Comparison of ENCODE assay signal across 9 cellular contexts in genomic region chr22:50293441-50294318, GRCh38. TPM values are rescaled to one million over a fixed set of nuclear protein-coding genes. Genes with fewer than 3 reads are reported as not detected.
A peak's percentile ranks its signal among the peaks of the same experiment; 100 is the strongest.
DNase-seq lines count a peak whose midpoint lies in the region; ATAC-seq, FAIRE-seq and TF ChIP-seq lines count a peak whose summit lies in the region.
"Had no signal": no experiment of that assay in that cellular context is flagged by ENCODE, and none has a peak within 500 bp of the region (broad histone marks: within the 10 kb centered on the region; RNA-seq: fewer than 3 reads in every experiment).

No MANE protein-coding gene starts in this region.

- POLR2A ChIA-PET in HepG2 (lab: Yijun Ruan, JAX): interaction anchor here (0.7 to 4.8 kb wide), 25 partner anchors 11 to 353 kb away, joined by 3 to 126 read pairs (median 6); partner anchors contain the start of genes CHKB, DENND6B, HDAC10 and MAPK12

- no peak overlapping the region for H3K4me3 Mint-ChIP-seq in type B pancreatic cell

- BruUV-seq in HepG2 (replicated peaks; lab: Mats Ljungman, UMichigan): no TSS peak

- H3K27ac ChIP-seq in colonic mucosa (peak overlapping the region; percentile 87), HepG2 (ENCODE audit: extremely low read length, insufficient read depth, low read length) (peak overlapping the region; percentile 94)

- H3K4me3 ChIP-seq in colonic mucosa: peak overlapping the region; percentile 21
- peak overlapping the region; percentile 44 to 74 (median 73); a peak in 5 of 6 replicates for H3K4me3 ChIP-seq in HepG2 (replicated peaks in 1 of 3; ENCODE audit: insufficient read depth in 1 of 3, low read depth in 2 of 3, low read length in 3 of 3)

- peak; percentile 62 for TF ChIP-seq RAD21 in HepG2 (CRISPR knock-in tag; IDR thresholded peaks at IDR 0.05)

- TF ChIP-seq CTCF in colonic mucosa (IDR thresholded peaks at IDR 0.05) (no peak), HepG2 (CRISPR knock-in tag; IDR thresholded peaks at IDR 0.05) (peak; percentile 54), type B pancreatic cell (conservative IDR thresholded peaks at IDR 0.05) (no peak)

- no peaks in the 10 kb centered on the region for H3K27me3 Mint-ChIP-seq in type B pancreatic cell
- H3K27me3 Mint-ChIP-seq: brain had no signal

- H3K4me2 ChIP-seq in HepG2 (ENCODE audit: low read depth, low read length): peak overlapping the region; percentile 79

- H4K20me1 ChIP-seq in HepG2 (ENCODE audit: insufficient read depth, low read length): peaks cover 9% of the 10 kb centered on the region; the same call in 1 of the 2 replicates

- H3K79me2 ChIP-seq in HepG2 (ENCODE audit: insufficient read depth, low read length): peaks cover 69% of the 10 kb centered on the region

- H3K27ac Mint-ChIP-seq in type B pancreatic cell: peak overlapping the region; percentile 85

- H3K36me3 ChIP-seq in colonic mucosa (peaks cover 10% of the 10 kb centered on the region), HepG2 (replicated peaks in 1 of 2; ENCODE audit: control insufficient read depth in 1 of 2, insufficient read depth in 2 of 2, low read length in 2 of 2) (peaks cover 11 to 15% of the 10 kb centered on the region in 2 experiments; a peak in 4 of 5 replicates)

- DNase-seq in AG08396 (ENCODE audit: low spot score): peak; percentile 93
- peak; percentile 83 for DNase-seq in KBM-7
- peak; percentile 90 for DNase-seq in colonic mucosa
- DNase-seq in HepG2 (ENCODE audit: low spot score): peak; percentile 87
- no peak for DNase-seq in type B pancreatic cell (ENCODE audit: extremely low spot score, unreplicated experiment)
- no peak for DNase-seq in erythroblast (lab: John Stamatoyannopoulos, UW)

- H3K4me1 ChIP-seq in colonic mucosa: peaks cover 43% of the 10 kb centered on the region
- peaks cover 65% of the 10 kb centered on the region for H3K4me1 ChIP-seq in HepG2 (ENCODE audit: insufficient read depth, low read length)

- H3K9me3 ChIP-seq in colonic mucosa: no peaks in the 10 kb centered on the region
- no peaks in the 10 kb centered on the region for H3K9me3 ChIP-seq in HepG2 (ENCODE audit: low read length)

- H3K27me3 ChIP-seq in colonic mucosa (no peaks in the 10 kb centered on the region), HepG2 (ENCODE audit: control insufficient read depth in 1 of 2, insufficient read depth in 2 of 2, low read length in 2 of 2) (no peaks in the 10 kb centered on the region)

- H2AFZ ChIP-seq in HepG2 (ENCODE audit: low read length): no peak overlapping the region

- no CpG with 5 or more reads among the region's 42 CpGs for WGBS in HepG2 (ENCODE audit: low lambda C conversion rate)

- ATAC-seq in HepG2 (peak; percentile 77), HG02973 (IDR thresholded peaks at IDR 0.05; ENCODE audit: unreplicated experiment) (no peak), GM19035 (IDR thresholded peaks at IDR 0.05; ENCODE audit: unreplicated experiment) (no peak)

- TF ChIP-seq POLR2A in HepG2 (IDR thresholded peaks at IDR 0.05; ENCODE audit: insufficient read depth in 1 of 2, low read depth in 2 of 2, low read length in 2 of 2) (peak; percentile 72 to 76), erythroblast (IDR thresholded peaks at IDR 0.05; ENCODE audit: low read length) (no peak)

- peak; percentile 61 for FAIRE-seq in HepG2 (lab: Jason Lieb, UNC)

- peaks cover 15% of the 10 kb centered on the region for H3K4me1 Mint-ChIP-seq in type B pancreatic cell (ENCODE audit: unreplicated experiment)

- no peaks in the 10 kb centered on the region for H3K9me3 Mint-ChIP-seq in type B pancreatic cell
- H3K9me3 Mint-ChIP-seq: brain had no signal

- intact Hi-C loops in colonic mucosa (cut with DNase I): no loop called here
- intact Hi-C loops in HepG2 (cut with micrococcal nuclease; ENCODE audit: unreplicated experiment): loop anchor here (2.0 to 10.0 kb wide), 3 partner anchors 15 to 869 kb away; partner anchors contain the start of gene DENND6B

- CTCF ChIA-PET in HepG2 (lab: Yijun Ruan, JAX; ENCODE audit: low intra/inter-chr PET ratio, low total read pairs): interaction anchor here (1.2 to 2.3 kb wide), 2 partner anchors 17 to 33 kb away, joined by 9 to 10 read pairs; partner anchors contain the start of gene DENND6B

- H3K9ac ChIP-seq in colonic mucosa (ENCODE audit: low read depth in 2 of 2, low read length in 2 of 2): peak overlapping the region; percentile 19 to 69
- peak overlapping the region; percentile 71 for H3K9ac ChIP-seq in HepG2 (ENCODE audit: insufficient read depth, low read depth, low read length)

- in situ Hi-C loops in KBM-7 (cut with MboI; ENCODE audit: low pct_unique_long_range_greater_than_20kb, low sequenced_read_pairs) (no loop called here), HepG2 (cut with HindIII; ENCODE audit: extremely low pct_ligation_motif_present, low pct_unique_long_range_greater_than_20kb) (no loop called here)

- peak; percentile 34 to 71; a peak in 3 of 4 replicates for TF ChIP-seq EP300 in HepG2 (IDR thresholded peaks at IDR 0.05; ENCODE audit: low read depth in 2 of 2, low read length in 2 of 2)
- TF ChIP-seq EP300 in HepG2 (CRISPR knock-in tag; IDR thresholded peaks at IDR 0.05; ENCODE audit: borderline replicate concordance): peak; percentile 71

- H3K36me3 Mint-ChIP-seq in type B pancreatic cell: no peaks in the 10 kb centered on the region

RNA-seq across cellular contexts. Expression of gene PLXNB2, which starts 13.8 kb away (rescaled TPM):
- 100 to 1,000 TPM; 270 to 339 TPM for total RNA-seq in colonic mucosa
- total RNA-seq in HepG2 (2016; rRNA removed; fragmentation: Illumina TruSeq; extraction: Trizol): 19.3 and 32.6 TPM in 2 replicates
- total RNA-seq in HepG2 (2016; cell fraction: cytosol; rRNA removed; fragmentation: Illumina TruSeq; extraction: Trizol; ENCODE audit: low read depth): 4.6 and 4.9 TPM in 2 replicates
- total RNA-seq in HepG2 (2016; cell fraction: insoluble cytoplasmic fraction; rRNA removed; fragmentation: Illumina TruSeq; extraction: Trizol): 16.8 and 32.7 TPM in 2 replicates
- 13.7 and 15.6 TPM in 2 replicates for total RNA-seq in HepG2 (2016; cell fraction: membrane; rRNA removed; fragmentation: Illumina TruSeq; extraction: Trizol)
- 43.2 and 57.8 TPM in 2 replicates for total RNA-seq in HepG2 (2016; cell fraction: nucleus; rRNA removed; fragmentation: Illumina TruSeq; extraction: Trizol)
- 68.9 and 79.4 TPM in 2 replicates for polyA plus RNA-seq in HepG2 (2011; rRNA removed)
- 46.5 and 75.4 TPM in 2 replicates for polyA plus RNA-seq in HepG2 (2011; cell fraction: cytosol; rRNA removed)
- polyA plus RNA-seq in HepG2 (2011; cell fraction: nucleus; rRNA removed): 265 and 413 TPM in 2 replicates
- polyA plus RNA-seq in HepG2 (2012): 53.9 and 72.9 TPM in 2 replicates
- 5.5 and 6.2 TPM in 2 replicates for polyA plus RNA-seq in HepG2 (2016; cell fraction: cytosol; fragmentation: Illumina TruSeq; extraction: Trizol; ENCODE audit: low read depth)
- 16.2 and 23.0 TPM in 2 replicates for polyA plus RNA-seq in HepG2 (2016; cell fraction: insoluble cytoplasmic fraction; fragmentation: Illumina TruSeq; extraction: Trizol; ENCODE audit: low read depth)
- 10.1 and 11.9 TPM in 2 replicates for polyA plus RNA-seq in HepG2 (2016; cell fraction: membrane; fragmentation: Illumina TruSeq; extraction: Trizol; ENCODE audit: low read depth)
- 148 and 155 TPM in 2 replicates for polyA plus RNA-seq in HepG2 (2016; cell fraction: nucleus; fragmentation: Illumina TruSeq; extraction: Trizol; ENCODE audit: insufficient read depth, low read depth)
- 61.5 and 149 TPM in 2 replicates for polyA minus RNA-seq in HepG2 (2011; rRNA and poly(A)+ RNA removed; ENCODE audit: low replicate concordance)
- 76.6 and 89.8 TPM in 2 replicates for polyA minus RNA-seq in HepG2 (2011; cell fraction: cytosol; rRNA and poly(A)+ RNA removed)
- polyA minus RNA-seq in HepG2 (2011; cell fraction: nucleus; rRNA and poly(A)+ RNA removed): 57.9 and 61.3 TPM in 2 replicates
- total RNA-seq in type B pancreatic cell (ENCODE audit: low replicate concordance): 352 and 500 TPM in 2 replicates

RNA-seq across cellular contexts. Expression of gene MAPK11, which starts 23.5 kb away (rescaled TPM):
- total RNA-seq in colonic mucosa: 1 to 10 TPM; 1.3 to 1.9 TPM
- 0.15 TPM in 1 of 2 replicates, not detected in the other for total RNA-seq in HepG2 (2016; rRNA removed; fragmentation: Illumina TruSeq; extraction: Trizol)
- not detected in 2 replicates for total RNA-seq in HepG2 (2016; cell fraction: cytosol; rRNA removed; fragmentation: Illumina TruSeq; extraction: Trizol; ENCODE audit: low read depth)
- 0.12 and 0.15 TPM in 2 replicates for total RNA-seq in HepG2 (2016; cell fraction: insoluble cytoplasmic fraction; rRNA removed; fragmentation: Illumina TruSeq; extraction: Trizol)
- 0.10 and 0.19 TPM in 2 replicates for total RNA-seq in HepG2 (2016; cell fraction: membrane; rRNA removed; fragmentation: Illumina TruSeq; extraction: Trizol)
- total RNA-seq in HepG2 (2016; cell fraction: nucleus; rRNA removed; fragmentation: Illumina TruSeq; extraction: Trizol): 0.28 TPM in 1 of 2 replicates, not detected in the other
- polyA plus RNA-seq in HepG2 (2011; rRNA removed): 0.17 and 0.46 TPM in 2 replicates
- 0.13 and 0.19 TPM in 2 replicates for polyA plus RNA-seq in HepG2 (2011; cell fraction: cytosol; rRNA removed)
- 1.9 TPM in 2 replicates for polyA plus RNA-seq in HepG2 (2011; cell fraction: nucleus; rRNA removed)
- polyA plus RNA-seq in HepG2 (2012): 0.21 TPM in 1 of 2 replicates, not detected in the other
- 0.05 and 0.07 TPM in 2 replicates for polyA plus RNA-seq in HepG2 (2016; cell fraction: cytosol; fragmentation: Illumina TruSeq; extraction: Trizol; ENCODE audit: low read depth)
- 0.19 and 0.24 TPM in 2 replicates for polyA plus RNA-seq in HepG2 (2016; cell fraction: insoluble cytoplasmic fraction; fragmentation: Illumina TruSeq; extraction: Trizol; ENCODE audit: low read depth)
- 0.13 TPM in 1 of 2 replicates, not detected in the other for polyA plus RNA-seq in HepG2 (2016; cell fraction: membrane; fragmentation: Illumina TruSeq; extraction: Trizol; ENCODE audit: low read depth)
- polyA plus RNA-seq in HepG2 (2016; cell fraction: nucleus; fragmentation: Illumina TruSeq; extraction: Trizol; ENCODE audit: insufficient read depth, low read depth): 0.25 and 0.37 TPM in 2 replicates
- polyA minus RNA-seq in HepG2 (2011; rRNA and poly(A)+ RNA removed; ENCODE audit: low replicate concordance): 0.58 and 0.94 TPM in 2 replicates
- not detected in 2 replicates for polyA minus RNA-seq in HepG2 (2011; cell fraction: cytosol; rRNA and poly(A)+ RNA removed)
- 0.13 TPM in 1 of 2 replicates, not detected in the other for polyA minus RNA-seq in HepG2 (2011; cell fraction: nucleus; rRNA and poly(A)+ RNA removed)
- total RNA-seq in type B pancreatic cell (ENCODE audit: low replicate concordance): 4.0 and 7.4 TPM in 2 replicates

RNA-seq across cellular contexts. Expression of gene MAPK12, which starts 32.2 kb away (rescaled TPM):
- total RNA-seq in colonic mucosa (1 to 10 TPM; 2.0 to 2.6 TPM), HepG2 (2016; rRNA removed; fragmentation: Illumina TruSeq; extraction: Trizol) (15.0 and 23.3 TPM in 2 replicates), type B pancreatic cell (ENCODE audit: low replicate concordance) (11.4 and 31.3 TPM in 2 replicates)
- 25.0 and 26.8 TPM in 2 replicates for total RNA-seq in HepG2 (2016; cell fraction: cytosol; rRNA removed; fragmentation: Illumina TruSeq; extraction: Trizol; ENCODE audit: low read depth)
- 15.4 and 25.6 TPM in 2 replicates for total RNA-seq in HepG2 (2016; cell fraction: insoluble cytoplasmic fraction; rRNA removed; fragmentation: Illumina TruSeq; extraction: Trizol)
- total RNA-seq in HepG2 (2016; cell fraction: membrane; rRNA removed; fragmentation: Illumina TruSeq; extraction: Trizol): 43.0 and 45.2 TPM in 2 replicates
- total RNA-seq in HepG2 (2016; cell fraction: nucleus; rRNA removed; fragmentation: Illumina TruSeq; extraction: Trizol): 20.3 and 23.6 TPM in 2 replicates
- 22.2 and 22.8 TPM in 2 replicates for polyA plus RNA-seq in HepG2 (2011; rRNA removed)
- polyA plus RNA-seq in HepG2 (2011; cell fraction: cytosol; rRNA removed): 12.9 and 20.7 TPM in 2 replicates
- polyA plus RNA-seq in HepG2 (2011; cell fraction: nucleus; rRNA removed): 115 and 151 TPM in 2 replicates
- polyA plus RNA-seq in HepG2 (2012): 6.9 and 10.9 TPM in 2 replicates
- polyA plus RNA-seq in HepG2 (2016; cell fraction: cytosol; fragmentation: Illumina TruSeq; extraction: Trizol; ENCODE audit: low read depth): 27.8 and 28.1 TPM in 2 replicates
- polyA plus RNA-seq in HepG2 (2016; cell fraction: insoluble cytoplasmic fraction; fragmentation: Illumina TruSeq; extraction: Trizol; ENCODE audit: low read depth): 14.6 and 16.4 TPM in 2 replicates
- polyA plus RNA-seq in HepG2 (2016; cell fraction: membrane; fragmentation: Illumina TruSeq; extraction: Trizol; ENCODE audit: low read depth): 37.0 and 38.8 TPM in 2 replicates
- 56.9 and 60.1 TPM in 2 replicates for polyA plus RNA-seq in HepG2 (2016; cell fraction: nucleus; fragmentation: Illumina TruSeq; extraction: Trizol; ENCODE audit: insufficient read depth, low read depth)
- 16.5 and 18.7 TPM in 2 replicates for polyA minus RNA-seq in HepG2 (2011; rRNA and poly(A)+ RNA removed; ENCODE audit: low replicate concordance)
- polyA minus RNA-seq in HepG2 (2011; cell fraction: cytosol; rRNA and poly(A)+ RNA removed): 5.1 and 9.2 TPM in 2 replicates
- polyA minus RNA-seq in HepG2 (2011; cell fraction: nucleus; rRNA and poly(A)+ RNA removed): 25.6 and 25.8 TPM in 2 replicates

RNA-seq across cellular contexts. Expression of gene DENND6B, which starts 33.1 kb away (rescaled TPM):
- total RNA-seq in colonic mucosa: 1 to 10 TPM; 2.4 to 4.0 TPM
- 0.84 and 0.95 TPM in 2 replicates for total RNA-seq in HepG2 (2016; rRNA removed; fragmentation: Illumina TruSeq; extraction: Trizol)
- 0.30 and 0.44 TPM in 2 replicates for total RNA-seq in HepG2 (2016; cell fraction: cytosol; rRNA removed; fragmentation: Illumina TruSeq; extraction: Trizol; ENCODE audit: low read depth)
- 0.22 and 0.65 TPM in 2 replicates for total RNA-seq in HepG2 (2016; cell fraction: insoluble cytoplasmic fraction; rRNA removed; fragmentation: Illumina TruSeq; extraction: Trizol)
- 0.52 and 0.90 TPM in 2 replicates for total RNA-seq in HepG2 (2016; cell fraction: membrane; rRNA removed; fragmentation: Illumina TruSeq; extraction: Trizol)
- total RNA-seq in HepG2 (2016; cell fraction: nucleus; rRNA removed; fragmentation: Illumina TruSeq; extraction: Trizol): 0.90 and 1.1 TPM in 2 replicates
- polyA plus RNA-seq in HepG2 (2011; rRNA removed): 3.8 and 4.2 TPM in 2 replicates
- polyA plus RNA-seq in HepG2 (2011; cell fraction: cytosol; rRNA removed): 1.8 TPM in 2 replicates
- polyA plus RNA-seq in HepG2 (2011; cell fraction: nucleus; rRNA removed): 33.7 and 41.4 TPM in 2 replicates
- 2.5 and 2.6 TPM in 2 replicates for polyA plus RNA-seq in HepG2 (2012)
- 0.33 and 0.71 TPM in 2 replicates for polyA plus RNA-seq in HepG2 (2016; cell fraction: cytosol; fragmentation: Illumina TruSeq; extraction: Trizol; ENCODE audit: low read depth)
- polyA plus RNA-seq in HepG2 (2016; cell fraction: insoluble cytoplasmic fraction; fragmentation: Illumina TruSeq; extraction: Trizol; ENCODE audit: low read depth): 0.74 and 0.86 TPM in 2 replicates
- 0.63 and 1.2 TPM in 2 replicates for polyA plus RNA-seq in HepG2 (2016; cell fraction: membrane; fragmentation: Illumina TruSeq; extraction: Trizol; ENCODE audit: low read depth)
- polyA plus RNA-seq in HepG2 (2016; cell fraction: nucleus; fragmentation: Illumina TruSeq; extraction: Trizol; ENCODE audit: insufficient read depth, low read depth): 4.0 and 5.3 TPM in 2 replicates
- polyA minus RNA-seq in HepG2 (2011; rRNA and poly(A)+ RNA removed; ENCODE audit: low replicate concordance): 0.58 and 2.9 TPM in 2 replicates
- polyA minus RNA-seq in HepG2 (2011; cell fraction: cytosol; rRNA and poly(A)+ RNA removed): 1.3 TPM in 2 replicates
- 2.6 and 3.3 TPM in 2 replicates for polyA minus RNA-seq in HepG2 (2011; cell fraction: nucleus; rRNA and poly(A)+ RNA removed)
- total RNA-seq in type B pancreatic cell (ENCODE audit: low replicate concordance): 22.1 and 25.6 TPM in 2 replicates

RNA-seq across cellular contexts. Expression of gene HDAC10, which starts 42.6 kb away (rescaled TPM):
- total RNA-seq in colonic mucosa (10 to 100 TPM; 40.5 to 59.1 TPM), HepG2 (2016; rRNA removed; fragmentation: Illumina TruSeq; extraction: Trizol) (4.0 and 13.9 TPM in 2 replicates), type B pancreatic cell (ENCODE audit: low replicate concordance) (29.5 and 37.1 TPM in 2 replicates)
- total RNA-seq in HepG2 (2016; cell fraction: cytosol; rRNA removed; fragmentation: Illumina TruSeq; extraction: Trizol; ENCODE audit: low read depth): 7.1 and 8.7 TPM in 2 replicates
- total RNA-seq in HepG2 (2016; cell fraction: insoluble cytoplasmic fraction; rRNA removed; fragmentation: Illumina TruSeq; extraction: Trizol): 4.1 and 13.9 TPM in 2 replicates
- total RNA-seq in HepG2 (2016; cell fraction: membrane; rRNA removed; fragmentation: Illumina TruSeq; extraction: Trizol): 4.4 and 4.6 TPM in 2 replicates
- total RNA-seq in HepG2 (2016; cell fraction: nucleus; rRNA removed; fragmentation: Illumina TruSeq; extraction: Trizol): 23.1 and 23.7 TPM in 2 replicates
- 14.9 and 19.7 TPM in 2 replicates for polyA plus RNA-seq in HepG2 (2011; rRNA removed)
- 1.8 and 3.9 TPM in 2 replicates for polyA plus RNA-seq in HepG2 (2011; cell fraction: cytosol; rRNA removed)
- 257 and 366 TPM in 2 replicates for polyA plus RNA-seq in HepG2 (2011; cell fraction: nucleus; rRNA removed)
- polyA plus RNA-seq in HepG2 (2012): 15.0 and 23.8 TPM in 2 replicates
- 0.86 TPM in 2 replicates for polyA plus RNA-seq in HepG2 (2016; cell fraction: cytosol; fragmentation: Illumina TruSeq; extraction: Trizol; ENCODE audit: low read depth)
- 3.2 and 5.7 TPM in 2 replicates for polyA plus RNA-seq in HepG2 (2016; cell fraction: insoluble cytoplasmic fraction; fragmentation: Illumina TruSeq; extraction: Trizol; ENCODE audit: low read depth)
- polyA plus RNA-seq in HepG2 (2016; cell fraction: membrane; fragmentation: Illumina TruSeq; extraction: Trizol; ENCODE audit: low read depth): 2.1 TPM in 2 replicates
- polyA plus RNA-seq in HepG2 (2016; cell fraction: nucleus; fragmentation: Illumina TruSeq; extraction: Trizol; ENCODE audit: insufficient read depth, low read depth): 72.4 and 82.8 TPM in 2 replicates
- polyA minus RNA-seq in HepG2 (2011; rRNA and poly(A)+ RNA removed; ENCODE audit: low replicate concordance): 7.7 and 20.9 TPM in 2 replicates
- 3.9 and 4.2 TPM in 2 replicates for polyA minus RNA-seq in HepG2 (2011; cell fraction: cytosol; rRNA and poly(A)+ RNA removed)
- polyA minus RNA-seq in HepG2 (2011; cell fraction: nucleus; rRNA and poly(A)+ RNA removed): 34.9 and 37.9 TPM in 2 replicates

Comparison
In these comparisons a context has a peak if more than half of its experiments do, and no peak if none do; other contexts are left out.
1. DNase-seq: peak in AG08396 (single experiment), KBM-7 (single experiment), colonic mucosa (single experiment) and HepG2 (single experiment); none in type B pancreatic cell (single experiment) and erythroblast (0 of 2).